ENCODE assay signal across 27 cellular contexts in genomic region chr10:122838880-122839279, GRCh38. TPM values are rescaled to one million over a fixed set of nuclear protein-coding genes. Genes with fewer than 3 reads are reported as not detected.
"Had no signal": no experiment of that assay in that cellular context is flagged by ENCODE, and none has a peak within 500 bp of the region (broad histone marks: within the 10 kb centered on the region; RNA-seq: fewer than 3 reads in every experiment).

No MANE protein-coding gene starts in this region.

- H3K4me1 ChIP-seq: stomach, suprapubic skin, testis, thyroid gland, tibial artery, tibial nerve, transverse colon, upper lobe of left lung, upper lobe of right lung, uterus, vagina had no signal

- H3K9me3 ChIP-seq: suprapubic skin, testis, thoracic aorta, thyroid gland, tibial artery, transverse colon, upper lobe of right lung, uterus, vagina had no signal

- H3K4me3 ChIP-seq: stomach, suprapubic skin, testis, thoracic aorta, thyroid gland, tibial artery, tibial nerve, transverse colon, upper lobe of left lung, upper lobe of right lung, uterus, vagina had no signal

- ATAC-seq: stimulated activated effector memory CD8-positive, alpha-beta T cell treated with anti-CD3 and anti-CD28 coated beads, Interleukin-12 subunit alpha, Interleukin-12 subunit beta, amount 100 ng/mL, for 72 hours; stimulated activated memory B cell treated with anti-CD40 and anti-IgM and Interleukin-4, amounts not matched to agents 10 μg/mL and 1 μg/mL and 100 μg/mL, for 72 hours; stimulated activated naive B cell treated with anti-CD40 and anti-IgM and Interleukin-4, amounts not matched to agents 10 μg/mL and 1 μg/mL and 100 μg/mL, for 72 hours; stimulated activated naive CD8-positive, alpha-beta T cell treated with anti-CD3 and anti-CD28 coated beads, Interleukin-15, amount 100 ng/mL, for 72 hours; stimulated activated naive CD8-positive, alpha-beta T cell treated with anti-CD3 and anti-CD28 coated beads, Interleukin-15, Interleukin-2, amounts not matched to agents 100 U/mL and 50 U/mL, for 24 hours; upper lobe of right lung had no signal

- H3K27ac ChIP-seq: stomach, suprapubic skin, testis, thoracic aorta, thyroid gland, tibial artery, tibial nerve, transverse colon, upper lobe of left lung, upper lobe of right lung, uterus, vagina had no signal

- H3K27me3 ChIP-seq: stomach, suprapubic skin, testis, thyroid gland, tibial artery, tibial nerve, transverse colon, upper lobe of left lung, upper lobe of right lung, uterus, vagina had no signal

- H3K36me3 ChIP-seq: suprapubic skin, thoracic aorta, thyroid gland, upper lobe of right lung, uterus, vagina had no signal

- FAIRE-seq: urothelium cell line had no signal

- DNase-seq: stimulated activated CD4-positive, alpha-beta T cell treated with anti-CD3 and anti-CD28 coated beads, Interleukin-2, amount 100 ng/mL, for 48 hours; stimulated activated CD4-positive, alpha-beta T cell treated with anti-CD3 and anti-CD28 coated beads, Interleukin-4, amount 100 ng/mL, for 1 hour; stimulated activated CD4-positive, alpha-beta T cell treated with anti-CD3 and anti-CD28 coated beads, Interleukin-4, amount 100 ng/mL, for 24 hours; stimulated activated CD4-positive, alpha-beta T cell treated with anti-CD3 and anti-CD28 coated beads, Interleukin-4, amount 100 ng/mL, for 4 hours; stimulated activated CD8-positive, alpha-beta memory T cell treated with anti-CD3 and anti-CD28 coated beads, Interleukin-4, amount 100 ng/mL, for 48 hours; stimulated activated naive B cell treated with anti-CD40 and anti-IgM and Interleukin-4, amounts not matched to agents 10 μg/mL and 1 μg/mL and 100 μg/mL, for 72 hours; stimulated activated naive CD4-positive, alpha-beta T cell; stimulated activated naive CD4-positive, alpha-beta T cell treated with Interleukin-2 at 50 U/mL for 16 hours; stimulated activated naive CD8-positive, alpha-beta T cell treated with anti-CD3 and anti-CD28 coated beads, Interleukin-15, amount 100 ng/mL, for 72 hours; stimulated activated naive CD8-positive, alpha-beta T cell treated with anti-CD3 and anti-CD28 coated beads, Interleukin-15, Interleukin-2, amounts not matched to agents 100 U/mL and 50 U/mL, for 24 hours; stomach; substantia nigra; testis; thyroid gland; tibial artery; transverse colon; trophoblast cell; upper lobe of left lung; upper lobe of right lung; uterus had no signal

RNA-seq across cellular contexts. Expression of gene CUZD1, which starts 6.8 kb away (rescaled TPM):
- total RNA-seq: thoracic aorta, vagina had no signal

RNA-seq across cellular contexts. Expression of gene FAM24B, which starts 40.5 kb away (rescaled TPM):
- total RNA-seq: vagina had no signal
